In the genomic region with DNA sequence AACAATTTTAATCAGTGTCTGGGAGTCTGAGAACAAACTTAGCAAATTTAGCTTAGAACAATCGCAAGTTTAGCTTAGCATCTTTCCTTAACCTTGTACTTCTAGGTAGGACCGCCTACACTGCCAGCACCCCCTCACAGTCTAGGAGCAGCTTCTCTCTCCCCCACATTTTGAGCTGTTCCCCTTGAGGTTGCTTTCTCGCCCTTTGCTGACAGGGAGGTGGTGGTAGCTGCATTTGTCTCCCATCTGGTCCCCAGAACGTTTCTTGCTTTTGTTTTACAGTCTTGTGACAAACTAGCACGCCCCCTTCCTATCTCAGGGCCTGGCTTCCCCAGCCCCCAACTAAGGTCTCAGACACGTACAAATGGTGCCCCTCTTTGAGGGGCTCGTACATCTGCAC, we compare ENCODE assay signal across 9 cellular contexts. TPM values are rescaled to one million over a fixed set of nuclear protein-coding genes. Genes with fewer than 3 reads are reported as not detected.
DNase-seq lines count a peak whose midpoint lies in the region; ATAC-seq, FAIRE-seq and TF ChIP-seq lines count a peak whose summit lies in the region.
"Had no signal": no experiment of that assay in that cellular context is flagged by ENCODE, and none has a peak within 500 bp of the region (broad histone marks: within the 10 kb centered on the region; RNA-seq: fewer than 3 reads in every experiment).

No MANE protein-coding gene starts in this region.

- H3K4me3 Mint-ChIP-seq in activated CD8-positive, alpha-beta T cell treated with anti-CD3 and anti-CD28 coated beads for 36 hours: peak overlapping the region; percentile 16
- peak overlapping the region; percentile 50 for H3K4me3 Mint-ChIP-seq in stimulated activated naive CD8-positive, alpha-beta T cell treated with anti-CD3 and anti-CD28 coated beads, Interleukin-15, Interleukin-2, amounts not matched to agents 100 ng/mL and 50 ng/mL, for 24 hours

- peaks cover 31 to 33% of the 10 kb centered on the region in 2 donors for H3K4me1 ChIP-seq in kidney (ENCODE audit: control insufficient read depth in 1 of 2, insufficient read depth in 1 of 2, low read depth in 1 of 2, low read length in 2 of 2)

- no peaks in the 10 kb centered on the region for H3K9me3 ChIP-seq in kidney (ENCODE audit: control insufficient read depth in 1 of 2, low read length in 2 of 2)

- H3K27me3 Mint-ChIP-seq in activated CD8-positive, alpha-beta T cell treated with anti-CD3 and anti-CD28 coated beads for 36 hours: no peaks in the 10 kb centered on the region
- H3K27me3 Mint-ChIP-seq in stimulated activated naive CD8-positive, alpha-beta T cell treated with anti-CD3 and anti-CD28 coated beads, Interleukin-15, Interleukin-2, amounts not matched to agents 100 ng/mL and 50 ng/mL, for 24 hours: no peaks in the 10 kb centered on the region

- DNase-seq in NCI-H1092 treated with DMSO at 0.1 percent for 48 hours (lab: John Stamatoyannopoulos, UW) (peak; percentile 45), NCI-H1092 (lab: John Stamatoyannopoulos, UW) (no peak), kidney (no peak), NOMO-1 treated with DMSO at 0.1 percent for 48 hours (lab: John Stamatoyannopoulos, UW; ENCODE audit: unreplicated experiment) (no peak), NCI-H226 (no peak)
- peak; percentile 56 for DNase-seq in activated CD8-positive, alpha-beta T cell treated with anti-CD3 and anti-CD28 coated beads for 36 hours
- DNase-seq in activated CD4-positive, CD25-positive, alpha-beta regulatory T cell treated with anti-CD3 and anti-CD28 coated beads, Interleukin-2, amount 50 U/mL, for 72 hours: no peak
- DNase-seq: NCI-H2107 had no signal

- H3K4me1 Mint-ChIP-seq in activated CD8-positive, alpha-beta T cell treated with anti-CD3 and anti-CD28 coated beads for 36 hours (ENCODE audit: low read depth): peaks cover 56% of the 10 kb centered on the region
- H3K4me1 Mint-ChIP-seq in stimulated activated naive CD8-positive, alpha-beta T cell treated with anti-CD3 and anti-CD28 coated beads, Interleukin-15, Interleukin-2, amounts not matched to agents 100 ng/mL and 50 ng/mL, for 24 hours (ENCODE audit: low read depth): peaks cover 70% of the 10 kb centered on the region

- CTCF ChIA-PET in activated CD8-positive, alpha-beta T cell treated with anti-CD3 and anti-CD28 coated beads for 36 hours (lab: Charles Lee): interaction anchor here (0.8 kb wide), 1 partner anchor 399 kb away, joined by 3 read pairs; no protein-coding TSS in a partner anchor

- peaks cover 20% of the 10 kb centered on the region for H3K36me3 Mint-ChIP-seq in activated CD8-positive, alpha-beta T cell treated with anti-CD3 and anti-CD28 coated beads for 36 hours (ENCODE audit: low read depth)
- peaks cover 28% of the 10 kb centered on the region for H3K36me3 Mint-ChIP-seq in stimulated activated naive CD8-positive, alpha-beta T cell treated with anti-CD3 and anti-CD28 coated beads, Interleukin-15, Interleukin-2, amounts not matched to agents 100 ng/mL and 50 ng/mL, for 24 hours (ENCODE audit: low read depth)

- peak overlapping the region; percentile 64 to 80 for H3K27ac ChIP-seq in kidney (ENCODE audit: low read depth in 2 of 2, low read length in 2 of 2)

- H3K36me3 ChIP-seq in kidney (ENCODE audit: control insufficient read depth in 1 of 2, insufficient read depth in 2 of 2, low read length in 2 of 2): no peaks in the 10 kb centered on the region

- POLR2A ChIA-PET in activated CD8-positive, alpha-beta T cell treated with anti-CD3 and anti-CD28 coated beads for 36 hours (lab: Charles Lee): interaction anchor here (1.2 to 1.5 kb wide), 3 partner anchors 9 to 27 kb away, joined by 3 to 5 read pairs (median 3); no protein-coding TSS in a partner anchor

- H3K27ac Mint-ChIP-seq in activated CD8-positive, alpha-beta T cell treated with anti-CD3 and anti-CD28 coated beads for 36 hours: peak overlapping the region; percentile 67
- peak overlapping the region; percentile 65 for H3K27ac Mint-ChIP-seq in stimulated activated naive CD8-positive, alpha-beta T cell treated with anti-CD3 and anti-CD28 coated beads, Interleukin-15, Interleukin-2, amounts not matched to agents 100 ng/mL and 50 ng/mL, for 24 hours

- peak; percentile 71 for ATAC-seq in activated CD8-positive, alpha-beta T cell treated with anti-CD3 and anti-CD28 coated beads for 36 hours

- H3K9ac ChIP-seq in kidney (ENCODE audit: low read length in 2 of 2): peak overlapping the region in 1 of 2 donors; percentile 36

- FAIRE-seq in kidney (lab: Jason Lieb, UNC): no peak

- H3K4me3 ChIP-seq in kidney (ENCODE audit: low read length in 2 of 2): peak overlapping the region in 1 of 2 donors; percentile 31

- TF ChIP-seq CTCF in activated CD8-positive, alpha-beta T cell treated with anti-CD3 and anti-CD28 coated beads for 36 hours (IDR thresholded peaks at IDR 0.05): no peak
- TF ChIP-seq CTCF in kidney (IDR thresholded peaks at IDR 0.05; ENCODE audit: borderline replicate concordance, extremely low read depth, insufficient read depth): no peak

- H3K9me3 Mint-ChIP-seq in activated CD8-positive, alpha-beta T cell treated with anti-CD3 and anti-CD28 coated beads for 36 hours: peaks cover 4% of the 10 kb centered on the region
- no peaks in the 10 kb centered on the region for H3K9me3 Mint-ChIP-seq in stimulated activated naive CD8-positive, alpha-beta T cell treated with anti-CD3 and anti-CD28 coated beads, Interleukin-15, Interleukin-2, amounts not matched to agents 100 ng/mL and 50 ng/mL, for 24 hours

- intact Hi-C loops in activated CD8-positive, alpha-beta T cell treated with anti-CD3 and anti-CD28 coated beads for 36 hours (cut with micrococcal nuclease): no loop called here
- intact Hi-C loops in kidney (cut with DNase I): no loop called here

RNA-seq across cellular contexts. Expression of a gene that starts 27.4 kb away (rescaled TPM):
- total RNA-seq in activated CD8-positive, alpha-beta T cell treated with anti-CD3 and anti-CD28 coated beads for 36 hours: 10 to 100 TPM; 27.1 to 28.7 TPM
- total RNA-seq in kidney: 49.0 TPM
- polyA plus RNA-seq in kidney (ENCODE audit: insufficient read depth, low read depth, low replicate concordance): 9.2 TPM

Comparison
In these comparisons a context has a peak if more than half of its experiments do, and no peak if none do; other contexts are left out.
1. DNase-seq: peak in NCI-H1092 treated with DMSO at 0.1 percent for 48 hours (single experiment) and activated CD8-positive, alpha-beta T cell treated with anti-CD3 and anti-CD28 coated beads for 36 hours (single experiment); none in NCI-H1092 (single experiment), kidney (single experiment), NOMO-1 treated with DMSO at 0.1 percent for 48 hours (single experiment), activated CD4-positive, CD25-positive, alpha-beta regulatory T cell treated with anti-CD3 and anti-CD28 coated beads, Interleukin-2, amount 50 U/mL, for 72 hours (single experiment) and NCI-H226 (single experiment).